Comparison of ENCODE assay signal across 31 cellular contexts in the genomic region with DNA sequence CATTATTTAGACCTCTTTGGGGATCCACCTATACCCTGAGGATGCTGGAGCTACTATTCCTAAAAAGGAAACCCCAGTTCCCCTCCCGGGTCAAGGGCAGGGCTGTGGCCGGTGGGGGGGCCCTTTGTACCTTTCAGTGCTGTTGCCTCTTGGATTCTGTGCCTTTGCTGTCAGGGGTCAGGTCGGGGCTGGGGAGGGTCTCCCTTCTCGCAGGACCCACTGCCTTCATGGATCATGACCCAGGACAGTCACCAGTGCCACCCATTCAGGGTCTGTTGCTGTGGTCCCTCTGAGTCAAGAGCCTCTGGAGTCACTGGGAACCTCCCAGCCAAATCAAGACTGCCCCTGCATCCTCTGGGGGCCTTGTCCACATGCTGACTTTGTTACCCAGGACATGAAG.
"Had no signal": no experiment of that assay in that cellular context is flagged by ENCODE, and none has a peak within 500 bp of the region (broad histone marks: within the 10 kb centered on the region; RNA-seq: fewer than 3 reads in every experiment).

No MANE protein-coding gene starts in this region.

- ATAC-seq: activated CD4-positive, CD25-positive, alpha-beta regulatory T cell treated with anti-CD3 and anti-CD28 coated beads, Interleukin-2, amount 50 U/mL, for 24 hours; activated CD8-positive, alpha-beta T cell treated with anti-CD3 and anti-CD28 coated beads for 36 hours; activated naive CD8-positive, alpha-beta T cell treated with anti-CD3 and anti-CD28 coated beads, Interleukin-2, amount 50 U/mL, for 24 hours; activated T-cell treated with anti-CD3 and anti-CD28 coated beads, Interleukin-2, amount 50 U/mL, for 72 hours; gastroesophageal sphincter; T-cell had no signal

- H3K4me1 ChIP-seq: adrenal gland, breast epithelium, esophagus squamous epithelium, gastroesophageal sphincter had no signal

- H3K27ac ChIP-seq: adrenal gland, breast epithelium, cardiac muscle cell, epithelial cell of prostate, esophagus squamous epithelium, gastroesophageal sphincter, WERI-Rb-1 had no signal

- H3K27me3 ChIP-seq: adrenal gland, breast epithelium, cardiac muscle cell, esophagus squamous epithelium, gastroesophageal sphincter had no signal

- H3K36me3 ChIP-seq: adrenal gland, breast epithelium, cardiac muscle cell, esophagus squamous epithelium, gastroesophageal sphincter, WERI-Rb-1 had no signal

- DNase-seq: activated B cell treated with CpG ODN at 0.5 μM for 24 hours; activated CD4-positive, alpha-beta T cell treated with anti-CD3 and anti-CD28 coated beads for 48 hours; activated CD4-positive, alpha-beta T cell treated with anti-CD3 and anti-CD28 coated beads, Interleukin-2, amount 50 U/mL, for 1 hour; activated CD4-positive, alpha-beta T cell treated with anti-CD3 and anti-CD28 coated beads, Interleukin-2, amount 50 U/mL, for 48 hours; activated CD8-positive, alpha-beta memory T cell treated with anti-CD3 and anti-CD28 coated beads for 24 hours; activated CD8-positive, alpha-beta T cell treated with anti-CD3 and anti-CD28 coated beads for 36 hours; activated naive CD4-positive, alpha-beta T cell treated with anti-CD3 and anti-CD28 coated beads for 36 hours; activated naive CD8-positive, alpha-beta T cell treated with anti-CD3 and anti-CD28 coated beads for 36 hours; activated naive CD8-positive, alpha-beta T cell treated with anti-CD3 and anti-CD28 coated beads, Interleukin-2, amount 50 U/mL, for 24 hours; activated T-cell treated with anti-CD3 and anti-CD28 coated beads for 4 hours; activated T-cell treated with anti-CD3 and anti-CD28 coated beads, Interleukin-2, amount 50 U/mL, for 24 hours; activated T-cell treated with anti-CD3 and anti-CD28 coated beads, Interleukin-2, amount 50 U/mL, for 72 hours; amygdala; aorta; central memory CD4-positive, alpha-beta T cell; cerebellar nuclear complex; cortex of kidney; dermis blood vessel endothelial cell; effector CD4-positive, alpha-beta T cell; esophagus squamous epithelium; foreskin melanocyte; SW 1271; T-cell; T-helper 9 cell; WERI-Rb-1 had no signal

- H3K4me3 ChIP-seq: adrenal gland, breast epithelium, cardiac muscle cell, esophagus squamous epithelium, gastroesophageal sphincter had no signal

- H3K9me3 ChIP-seq: adrenal gland, breast epithelium, esophagus squamous epithelium had no signal
